ENCODE assay signal across 10 cellular contexts in genomic region chr4:167897116-167897515, GRCh38.
DNase-seq lines count a peak whose midpoint lies in the region; ATAC-seq and TF ChIP-seq lines count a peak whose summit lies in the region.
"Had no signal": no experiment of that assay in that cellular context is flagged by ENCODE, and none has a peak within 500 bp of the region (broad histone marks: within the 10 kb centered on the region; RNA-seq: fewer than 3 reads in every experiment).

No MANE protein-coding gene starts in this region.

- H3K27ac Mint-ChIP-seq in type B pancreatic cell, result peak overlapping the region; percentile 95

- peak overlapping the region; percentile 72 for H3K4me3 Mint-ChIP-seq in type B pancreatic cell

- ATAC-seq in foreskin keratinocyte, result peak; percentile 100
- no peak for ATAC-seq in GM21526 (IDR thresholded peaks at IDR 0.05; ENCODE audit: low FRiP score, unreplicated experiment)

- no peak for TF ChIP-seq CTCF in foreskin keratinocyte (conservative IDR thresholded peaks at IDR 0.05)
- TF ChIP-seq CTCF in type B pancreatic cell (conservative IDR thresholded peaks at IDR 0.05), result no peak

- peaks cover 23% of the 10 kb centered on the region for H3K4me1 Mint-ChIP-seq in type B pancreatic cell (ENCODE audit: unreplicated experiment)

- H3K4me1 ChIP-seq in foreskin keratinocyte, result peaks cover 29% of the 10 kb centered on the region

- no peaks in the 10 kb centered on the region for H3K36me3 Mint-ChIP-seq in type B pancreatic cell

- H3K27me3 Mint-ChIP-seq in type B pancreatic cell, result no peaks in the 10 kb centered on the region

- H3K9me3 Mint-ChIP-seq in type B pancreatic cell, result peaks cover 9% of the 10 kb centered on the region

- H3K27ac ChIP-seq in foreskin keratinocyte, result peak overlapping the region; percentile 85
- H3K27ac ChIP-seq: 22Rv1 had no signal

- DNase-seq in DMS 273 (lab: John Stamatoyannopoulos, UW; ENCODE audit: unreplicated experiment) (peak; percentile 1), DMS 273 treated with DMSO at 0.1 percent for 48 hours (lab: John Stamatoyannopoulos, UW) (no peak), UCSD-AML1 (lab: John Stamatoyannopoulos, UW; ENCODE audit: unreplicated experiment) (peak; percentile 60), foreskin keratinocyte (peak; percentile 96 to 98), type B pancreatic cell (ENCODE audit: extremely low spot score, unreplicated experiment) (no peak), NCI-H82 treated with DMSO at 0.1 percent for 48 hours (lab: John Stamatoyannopoulos, UW; ENCODE audit: unreplicated experiment) (no peak)
- DNase-seq in central memory CD4-positive, alpha-beta T cell, result no peak
- DNase-seq: Karpas-422 had no signal

- no peaks in the 10 kb centered on the region for H3K27me3 ChIP-seq in foreskin keratinocyte

Comparison
In these comparisons a context has a peak if more than half of its experiments do, and no peak if none do; other contexts are left out.
1. DNase-seq: peak in DMS 273 (single experiment), UCSD-AML1 (single experiment) and foreskin keratinocyte (2 of 2); none in DMS 273 treated with DMSO at 0.1 percent for 48 hours (single experiment), type B pancreatic cell (single experiment), NCI-H82 treated with DMSO at 0.1 percent for 48 hours (single experiment) and central memory CD4-positive, alpha-beta T cell (single experiment).